ENCODE assay signal across 20 cellular contexts in genomic region chr18:68429809-68430208, GRCh38.
A peak's percentile ranks its signal among the peaks of the same experiment; 100 is the strongest.
DNase-seq lines count a peak whose midpoint lies in the region; ATAC-seq and TF ChIP-seq lines count a peak whose summit lies in the region.
"Had no signal": no experiment of that assay in that cellular context is flagged by ENCODE, and none has a peak within 500 bp of the region (broad histone marks: within the 10 kb centered on the region; RNA-seq: fewer than 3 reads in every experiment).

No MANE protein-coding gene starts in this region.

- H3K9me2 ChIP-seq in neural cell (ENCODE audit: insufficient read depth, low read length), result no peaks in the 10 kb centered on the region

- H3K27me3 ChIP-seq in neural cell (ENCODE audit: insufficient read depth, low read depth, low read length), result no peaks in the 10 kb centered on the region
- H3K27me3 ChIP-seq: adrenal gland, upper lobe of left lung had no signal

- no peak for TF ChIP-seq EP300 in neural cell (conservative IDR thresholded peaks at IDR 0.05; ENCODE audit: poor library complexity, severe bottlenecking)

- H3K9me3 Mint-ChIP-seq in HFFc6, result no peaks in the 10 kb centered on the region
- H3K9me3 Mint-ChIP-seq in effector memory CD8-positive, alpha-beta T cell, result peaks cover 0 to 1% of the 10 kb centered on the region in 2 donors
- H3K9me3 Mint-ChIP-seq: activated CD4-positive, alpha-beta T cell treated with anti-CD3 and anti-CD28 coated beads, Interleukin-2, amount 10 ng/mL, durations not matched to agents 24 days and 14 days; GM23338 had no signal

- peak overlapping the region; percentile 24 for H3K9ac ChIP-seq in neural cell (ENCODE audit: low read length)

- H4K20me1 ChIP-seq in neural cell (ENCODE audit: insufficient read depth), result no peaks in the 10 kb centered on the region

- no peaks in the 10 kb centered on the region for H3K79me2 ChIP-seq in neural cell (replicated peaks; ENCODE audit: insufficient read depth, low read length)

- H3K27me3 Mint-ChIP-seq in HFFc6 (ENCODE audit: insufficient read depth), result no peaks in the 10 kb centered on the region
- peaks cover 0 to 7% of the 10 kb centered on the region in 2 donors for H3K27me3 Mint-ChIP-seq in effector memory CD8-positive, alpha-beta T cell
- H3K27me3 Mint-ChIP-seq: activated CD4-positive, alpha-beta T cell treated with anti-CD3 and anti-CD28 coated beads, Interleukin-2, amount 10 ng/mL, durations not matched to agents 24 days and 14 days; natural killer cell treated with Interleukin-12 subunit alpha and Interleukin-12 subunit beta and Interleukin-15 and Interleukin-18, amount 100 ng/mL, for 72 hours; progenitor cell of endocrine pancreas had no signal

- TF ChIP-seq RAD21 in neural cell (conservative IDR thresholded peaks at IDR 0.05), result no peak

- peak overlapping the region; percentile 63 for H3K27ac ChIP-seq in neural cell (ENCODE audit: low read length)
- H3K27ac ChIP-seq: adrenal gland, upper lobe of left lung had no signal

- no peak overlapping the region for H3K4me2 ChIP-seq in neural cell (ENCODE audit: low read length)
- H3K4me2 ChIP-seq: GM23338 had no signal

- H3K36me3 Mint-ChIP-seq in HFFc6 (ENCODE audit: low read depth), result peaks cover 4% of the 10 kb centered on the region; the same call in 1 of the 2 replicates
- H3K36me3 Mint-ChIP-seq in effector memory CD8-positive, alpha-beta T cell (ENCODE audit: insufficient read depth), result no peaks in the 10 kb centered on the region
- H3K36me3 Mint-ChIP-seq: natural killer cell treated with Interleukin-12 subunit alpha and Interleukin-12 subunit beta and Interleukin-15 and Interleukin-18, amount 100 ng/mL, for 72 hours had no signal

- H3K4me3 ChIP-seq in epithelial cell of esophagus (ENCODE audit: low read length) (no peak overlapping the region), neural cell (ENCODE audit: low read length) (no peak overlapping the region)
- H3K4me3 ChIP-seq: adrenal gland, GM23338, upper lobe of left lung had no signal

- peak overlapping the region; percentile 68 for H3K27ac Mint-ChIP-seq in HFFc6
- H3K27ac Mint-ChIP-seq in effector memory CD8-positive, alpha-beta T cell, result no peak overlapping the region
- H3K27ac Mint-ChIP-seq: activated CD4-positive, alpha-beta T cell treated with anti-CD3 and anti-CD28 coated beads, Interleukin-2, amount 10 ng/mL, durations not matched to agents 24 days and 14 days; GM23338; natural killer cell treated with Interleukin-12 subunit alpha and Interleukin-12 subunit beta and Interleukin-15 and Interleukin-18, amount 100 ng/mL, for 72 hours; progenitor cell of endocrine pancreas had no signal

- peaks cover 6% of the 10 kb centered on the region for H3F3A ChIP-seq in neural cell (ENCODE audit: insufficient read depth, low read length, poor library complexity, severe bottlenecking)

- H3K4me3 Mint-ChIP-seq in HFFc6, result peak overlapping the region; percentile 24
- H3K4me3 Mint-ChIP-seq in effector memory CD8-positive, alpha-beta T cell, result no peak overlapping the region
- H3K4me3 Mint-ChIP-seq: activated CD4-positive, alpha-beta T cell treated with anti-CD3 and anti-CD28 coated beads, Interleukin-2, amount 10 ng/mL, durations not matched to agents 24 days and 14 days; GM23338; natural killer cell treated with Interleukin-12 subunit alpha and Interleukin-12 subunit beta and Interleukin-15 and Interleukin-18, amount 100 ng/mL, for 72 hours had no signal

- DNase-seq in HFFc6 (peak; percentile 50), NCI-H226 (peak; percentile 3), epithelial cell of esophagus (ENCODE audit: low read depth) (peak; percentile 70), NCI-H2029 treated with DMSO at 0.1 percent for 48 hours (lab: John Stamatoyannopoulos, UW) (no peak)
- no peak for DNase-seq in effector memory CD8-positive, alpha-beta T cell
- DNase-seq: activated CD4-positive, alpha-beta T cell treated with anti-CD3 and anti-CD28 coated beads, Interleukin-2, amount 10 ng/mL, durations not matched to agents 24 days and 14 days; activated CD8-positive, alpha-beta memory T cell treated with anti-CD3 and anti-CD28 coated beads, Interleukin-2, amount 50 U/mL, for 48 hours; activated effector memory CD4-positive, alpha-beta T cell treated with Interleukin-2 at 50 U/mL for 16 hours; adrenal gland; effector memory CD4-positive, alpha-beta T cell; Karpas-422; NCI-H1417 treated with DMSO at 0.1 percent for 48 hours; stimulated activated CD4-positive, alpha-beta T cell treated with anti-CD3 and anti-CD28 coated beads, Interleukin-4, amount 100 ng/mL, for 4 hours; T-helper 1 cell; upper lobe of left lung had no signal

- ATAC-seq in GM19463 (IDR thresholded peaks at IDR 0.05; ENCODE audit: unreplicated experiment), result no peak
- no peak for ATAC-seq in effector memory CD8-positive, alpha-beta T cell (replicated peaks)
- ATAC-seq: GM23338; natural killer cell treated with Interleukin-12 subunit alpha and Interleukin-12 subunit beta and Interleukin-15 and Interleukin-18, amount 100 ng/mL, for 72 hours had no signal

- peaks cover 83% of the 10 kb centered on the region for H3K4me1 Mint-ChIP-seq in HFFc6 (ENCODE audit: low read depth)
- no peaks in the 10 kb centered on the region for H3K4me1 Mint-ChIP-seq in effector memory CD8-positive, alpha-beta T cell (ENCODE audit: low read depth in 2 of 2)
- H3K4me1 Mint-ChIP-seq: activated CD4-positive, alpha-beta T cell treated with anti-CD3 and anti-CD28 coated beads, Interleukin-2, amount 10 ng/mL, durations not matched to agents 24 days and 14 days; GM23338 had no signal

- no peaks in the 10 kb centered on the region for H3K9me3 ChIP-seq in neural cell (ENCODE audit: low read length)
- H3K9me3 ChIP-seq: adrenal gland, upper lobe of left lung had no signal

- H3K36me3 ChIP-seq in neural cell (ENCODE audit: insufficient read depth, low read length), result no peaks in the 10 kb centered on the region
- H3K36me3 ChIP-seq: adrenal gland, upper lobe of left lung had no signal

- no peak overlapping the region for H2AFZ ChIP-seq in neural cell (ENCODE audit: low read depth, low read length)
- H2AFZ ChIP-seq: GM23338 had no signal

- no peak for TF ChIP-seq CTCF in HFFc6 (IDR thresholded peaks at IDR 0.05)
- TF ChIP-seq CTCF in epithelial cell of esophagus (IDR thresholded peaks at IDR 0.05; ENCODE audit: insufficient read depth, low read depth, low read length, missing control alignments), result no peak
- TF ChIP-seq CTCF in neural cell (IDR thresholded peaks at IDR 0.05; ENCODE audit: poor library complexity, severe bottlenecking), result no peak

TF ChIP-seq in neural cell, 6 proteins besides CTCF, POLR2A, EP300 and RAD21:
- TF ChIP-seq SMC3 (conservative IDR thresholded peaks at IDR 0.05; ENCODE audit: poor library complexity) (no peak), EZH2 (IDR thresholded peaks at IDR 0.05; ENCODE audit: borderline replicate concordance, insufficient read depth, low read length, poor library complexity, severe bottlenecking) (no peak), POLR2AphosphoS5 (IDR thresholded peaks at IDR 0.05) (no peak), TAF1 (IDR thresholded peaks at IDR 0.05; ENCODE audit: low read depth) (no peak), REST (IDR thresholded peaks at IDR 0.05; ENCODE audit: borderline replicate concordance) (no peak), MXI1 (conservative IDR thresholded peaks at IDR 0.05; ENCODE audit: poor library complexity, severe bottlenecking) (no peak)
TF ChIP-seq in neural cell: peak in this region for 0.

Comparison
In these comparisons a context has a peak if more than half of its experiments do, and no peak if none do; other contexts are left out.
1. DNase-seq: peak in HFFc6 (single experiment), NCI-H226 (single experiment) and epithelial cell of esophagus (single experiment); none in effector memory CD8-positive, alpha-beta T cell (0 of 3) and NCI-H2029 treated with DMSO at 0.1 percent for 48 hours (single experiment).